In the genomic region with DNA sequence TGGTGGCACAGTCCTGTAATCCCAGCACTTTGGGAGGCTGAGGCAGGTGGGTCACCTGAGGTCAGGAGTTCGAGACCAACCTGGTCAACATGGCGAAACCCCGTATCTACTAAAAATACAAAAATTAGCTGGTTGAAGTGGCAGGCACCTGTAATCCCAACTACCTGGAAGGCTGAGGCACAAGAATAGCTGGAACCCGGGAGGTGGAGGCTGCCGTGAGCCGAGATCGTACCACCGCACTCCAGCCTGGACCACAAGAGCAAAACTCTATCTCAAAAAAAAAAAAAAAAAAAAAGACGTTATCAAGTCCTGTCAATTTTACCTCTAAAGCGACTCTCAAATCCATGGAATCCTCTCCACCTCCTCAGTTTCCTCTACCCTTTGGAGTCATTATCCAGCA, we compare ENCODE assay signal across 9 cellular contexts. TPM values are rescaled to one million over a fixed set of nuclear protein-coding genes. Genes with fewer than 3 reads are reported as not detected.
"Had no signal": no experiment of that assay in that cellular context is flagged by ENCODE, and none has a peak within 500 bp of the region (broad histone marks: within the 10 kb centered on the region; RNA-seq: fewer than 3 reads in every experiment).

No MANE protein-coding gene starts in this region.

RNA-seq across cellular contexts. Expression of gene SCUBE1, which starts 12.5 kb away (rescaled TPM):
- total RNA-seq: OCI-LY7, PC-3, PC-9, SJSA1 had no signal

RNA-seq across cellular contexts. Expression of gene MPPED1, which starts 56.1 kb away (rescaled TPM):
- total RNA-seq: OCI-LY7, PC-3, PC-9, Peyer's patch, Right ventricle myocardium inferior, Right ventricle myocardium superior, RPMI7951, SJCRH30, SJSA1 had no signal
